In the genomic region with DNA sequence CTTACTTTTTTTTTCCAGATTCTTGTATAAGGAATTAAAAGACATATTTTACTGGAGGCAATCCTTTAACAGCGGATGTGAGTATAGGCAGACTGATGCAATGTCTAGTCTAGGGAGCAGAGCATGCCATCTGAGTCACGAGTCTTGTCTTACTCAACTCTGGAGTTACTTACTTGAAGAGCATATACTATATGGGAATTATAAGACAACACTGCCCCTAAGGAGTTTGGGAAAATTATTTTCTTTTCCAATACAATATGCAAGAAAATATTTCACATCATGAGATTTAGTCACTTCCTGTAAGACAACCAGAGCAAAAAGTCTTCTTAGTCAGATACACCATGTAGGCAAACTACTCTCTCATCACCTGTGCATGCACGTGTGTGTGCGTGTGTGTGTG, we compare ENCODE assay signal across 15 cellular contexts.
DNase-seq lines count a peak whose midpoint lies in the region; ATAC-seq, FAIRE-seq and TF ChIP-seq lines count a peak whose summit lies in the region.
"Had no signal": no experiment of that assay in that cellular context is flagged by ENCODE, and none has a peak within 500 bp of the region (broad histone marks: within the 10 kb centered on the region; RNA-seq: fewer than 3 reads in every experiment).

No MANE protein-coding gene starts in this region.

- DNase-seq in H54 (ENCODE audit: insufficient read length, low spot score), result peak; percentile 0
- peak; percentile 54 for DNase-seq in RWPE1 (ENCODE audit: low spot score)
- peak; percentile 83 to 87 for DNase-seq in fibroblast of lung (ENCODE audit: low read depth in 2 of 2)
- peak; percentile 9 for DNase-seq in smooth muscle cell of the brain vasculature (ENCODE audit: low read depth, low spot score)
- DNase-seq in D341Med (ENCODE audit: low spot score), result no peak
- no peak for DNase-seq in NCI-H1436 treated with DMSO at 0.1 percent for 48 hours (lab: John Stamatoyannopoulos, UW)
- DNase-seq: activated CD8-positive, alpha-beta memory T cell treated with anti-CD3 and anti-CD28 coated beads, Interleukin-2, amount 50 U/mL, for 48 hours; islet precursor cell; retina had no signal

- no peaks in the 10 kb centered on the region for H3K4me1 ChIP-seq in fibroblast of lung (ENCODE audit: control insufficient read depth, extremely low read depth, insufficient read depth, low read length)
- H3K4me1 ChIP-seq: ascending aorta had no signal

- no peaks in the 10 kb centered on the region for H3K9me3 ChIP-seq in fibroblast of lung (ENCODE audit: control insufficient read depth, insufficient read depth, low read depth, low read length)
- H3K9me3 ChIP-seq: ascending aorta had no signal

- no peak overlapping the region for H3K4me2 ChIP-seq in fibroblast of lung (ENCODE audit: extremely low read depth, insufficient read depth, low read length)
- H3K4me2 ChIP-seq: KMS-11 had no signal

- TF ChIP-seq POLR2A in H54 (IDR thresholded peaks at IDR 0.05; ENCODE audit: low read depth, low read length), result no peak

- H3K27me3 ChIP-seq in fibroblast of lung (ENCODE audit: control insufficient read depth, insufficient read depth, low read length), result no peaks in the 10 kb centered on the region
- H3K27me3 ChIP-seq: ascending aorta had no signal

- TF ChIP-seq CTCF in RWPE1 (conservative IDR thresholded peaks at IDR 0.05; ENCODE audit: low read depth), result no peak
- no peak for TF ChIP-seq CTCF in fibroblast of lung (conservative IDR thresholded peaks at IDR 0.05 in 1 of 2, IDR thresholded peaks at IDR 0.05 in 1 of 2; ENCODE audit: low read depth in 1 of 2, low read length in 2 of 2)

- POLR2A ChIA-PET in RWPE1 (lab: Yijun Ruan, JAX; ENCODE audit: low non-redundant PET), result no interaction called here

- CTCF ChIA-PET in RWPE1 (lab: Yijun Ruan, JAX), result no interaction called here

- ATAC-seq in HG02885 (IDR thresholded peaks at IDR 0.05; ENCODE audit: poor library complexity, unreplicated experiment), result no peak
- ATAC-seq: HCT116, Right ventricle myocardium inferior had no signal

- no peak overlapping the region for H3K9ac ChIP-seq in fibroblast of lung (ENCODE audit: insufficient read depth, low read length)
- H3K9ac ChIP-seq: KMS-11 had no signal

- no peak for FAIRE-seq in H54 (lab: Jason Lieb, UNC)

- no peak overlapping the region for H3K27ac ChIP-seq in RWPE1
- no peak overlapping the region for H3K27ac ChIP-seq in fibroblast of lung (ENCODE audit: insufficient read depth, low read length)
- H3K27ac ChIP-seq: ascending aorta, KMS-11, VCaP had no signal

- no peak overlapping the region for H3K4me3 ChIP-seq in fibroblast of lung (replicated peaks in 1 of 4; ENCODE audit: control extremely low read depth in 1 of 4, insufficient read depth in 1 of 4, low read depth in 3 of 4, low read length in 4 of 4)
- H3K4me3 ChIP-seq: ascending aorta had no signal

- H2AFZ ChIP-seq in fibroblast of lung (ENCODE audit: low read length), result no peak overlapping the region

- H4K20me1 ChIP-seq in fibroblast of lung (ENCODE audit: control insufficient read depth, extremely low read depth, insufficient read depth, low read length), result no peaks in the 10 kb centered on the region

- H3K36me3 ChIP-seq in fibroblast of lung (ENCODE audit: control insufficient read depth, insufficient read depth, low read length), result no peaks in the 10 kb centered on the region
- H3K36me3 ChIP-seq: ascending aorta had no signal

- no peaks in the 10 kb centered on the region for H3K79me2 ChIP-seq in fibroblast of lung (ENCODE audit: control insufficient read depth, insufficient read depth, low read length)

Comparison
In these comparisons a context has a peak if more than half of its experiments do, and no peak if none do; other contexts are left out.
1. DNase-seq: peak in H54 (single experiment), RWPE1 (single experiment), fibroblast of lung (2 of 2) and smooth muscle cell of the brain vasculature (single experiment); none in D341Med (single experiment) and NCI-H1436 treated with DMSO at 0.1 percent for 48 hours (single experiment).